ENCODE assay signal across 27 cellular contexts in the genomic region with DNA sequence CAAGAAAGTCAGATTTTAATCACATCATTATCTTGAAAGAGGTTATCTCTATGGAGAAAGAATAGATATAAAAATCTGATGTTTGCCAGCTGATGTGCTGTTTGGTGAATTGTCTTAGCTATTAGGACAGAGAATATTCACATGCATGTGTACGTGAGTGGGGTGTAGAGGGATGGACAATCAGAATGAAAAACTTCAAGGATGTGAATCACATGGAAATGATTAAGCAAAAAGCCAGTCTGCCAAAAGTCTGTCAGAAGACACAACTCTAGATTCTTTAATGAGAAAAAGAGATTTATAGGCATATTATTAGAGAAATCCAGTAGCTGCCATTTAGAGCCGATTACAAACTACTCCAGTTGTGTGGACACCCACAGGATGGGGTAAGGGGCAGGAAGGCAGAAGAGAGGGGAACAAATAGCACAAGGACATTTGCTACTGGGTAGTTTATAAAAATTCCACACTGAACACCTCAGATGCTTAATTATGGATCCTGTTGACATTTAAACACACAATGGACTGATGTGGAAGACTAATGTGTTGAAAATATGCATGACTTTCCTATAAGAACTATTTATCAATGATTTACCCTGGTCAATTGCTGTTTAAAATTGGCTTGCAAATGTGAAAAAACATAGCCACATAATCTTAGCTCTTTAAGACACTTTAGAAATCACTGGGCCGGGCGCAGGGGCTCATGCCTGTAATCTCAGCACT.
DNase-seq lines count a peak whose midpoint lies in the region; FAIRE-seq and TF ChIP-seq lines count a peak whose summit lies in the region.
"Had no signal": no experiment of that assay in that cellular context is flagged by ENCODE, and none has a peak within 500 bp of the region (broad histone marks: within the 10 kb centered on the region; RNA-seq: fewer than 3 reads in every experiment).

No MANE protein-coding gene starts in this region.

- TF ChIP-seq EP300 in esophagus muscularis mucosa (IDR thresholded peaks at IDR 0.05) = no peak

- no peak overlapping the region for H2AFZ ChIP-seq in osteoblast (ENCODE audit: low read length)

- in situ Hi-C loops in Caki2 (cut with HindIII; ENCODE audit: low pct_unique_long_range_greater_than_20kb, low sequenced_read_pairs) = no loop called here

- H3K9me3 ChIP-seq in esophagus muscularis mucosa = no peaks in the 10 kb centered on the region
- no peaks in the 10 kb centered on the region for H3K9me3 ChIP-seq in osteoblast (ENCODE audit: low read depth, low read length)
- H3K9me3 ChIP-seq: mucosa of descending colon, upper lobe of right lung had no signal

- H3K36me3 Mint-ChIP-seq in activated naive CD4-positive, alpha-beta T cell treated with anti-CD3 and anti-CD28 coated beads, Interleukin-2, amount 10 ng/mL, durations not matched to agents 7 days and 5 days = no peaks in the 10 kb centered on the region
- H3K36me3 Mint-ChIP-seq: activated naive CD8-positive, alpha-beta T cell treated with anti-CD3 and anti-CD28 coated beads, Interleukin-2, amount 10 ng/mL, durations not matched to agents 7 days and 5 days; brain; CD8-positive, alpha-beta memory T cell had no signal

- no peaks in the 10 kb centered on the region for H3K79me2 ChIP-seq in osteoblast (ENCODE audit: insufficient read depth, low read length)

- H3K27ac Mint-ChIP-seq in activated naive CD4-positive, alpha-beta T cell treated with anti-CD3 and anti-CD28 coated beads, Interleukin-2, amount 10 ng/mL, durations not matched to agents 7 days and 5 days = no peak overlapping the region
- H3K27ac Mint-ChIP-seq: activated naive CD8-positive, alpha-beta T cell treated with anti-CD3 and anti-CD28 coated beads, Interleukin-2, amount 10 ng/mL, durations not matched to agents 7 days and 5 days; activated T-helper 2 cell treated with anti-CD3 and anti-CD28 coated beads, Interferon-gamma antibody, Interleukin-2, Interleukin-4, amounts not matched to agents 10 μg/mL and 5 μg/mL and 100 μg/mL, durations not matched to agents 14 hours and 24 hours and 36 hours; CD8-positive, alpha-beta memory T cell had no signal

- H3K27ac ChIP-seq in esophagus muscularis mucosa (replicated peaks in 1 of 4) (no peak overlapping the region), osteoblast (ENCODE audit: low read depth, low read length) (peak overlapping the region; percentile 68)
- H3K27ac ChIP-seq: sigmoid colon, upper lobe of right lung, VCaP had no signal

- H3K4me2 ChIP-seq in osteoblast (ENCODE audit: insufficient read depth, low read length) = peak overlapping the region; percentile 37

- TF ChIP-seq POLR2A in esophagus muscularis mucosa (IDR thresholded peaks at IDR 0.05; ENCODE audit: low read depth) = no peak

- no peak for TF ChIP-seq CTCF in esophagus muscularis mucosa (IDR thresholded peaks at IDR 0.05)
- no peak for TF ChIP-seq CTCF in osteoblast (IDR thresholded peaks at IDR 0.05; ENCODE audit: extremely low read depth, low read depth, low read length)

- DNase-seq in Caki2 (ENCODE audit: low read depth) (peak; percentile 57), RCC 7860 (ENCODE audit: low spot score) (peak; percentile 66), esophagus muscularis mucosa (ENCODE audit: extremely low spot score) (peak; percentile 21), osteoblast (ENCODE audit: insufficient read length, low spot score, missing footprints) (peak; percentile 4), T-helper 2 cell (no peak), HT-29 (ENCODE audit: low spot score) (no peak)
- no peak for DNase-seq in activated naive CD4-positive, alpha-beta T cell treated with anti-CD3 and anti-CD28 coated beads, Interleukin-2, amount 10 ng/mL, durations not matched to agents 7 days and 5 days
- DNase-seq: activated CD4-positive, alpha-beta T cell treated with anti-CD3 and anti-CD28 coated beads, Interleukin-2, amount 50 U/mL, for 1 hour; activated naive CD8-positive, alpha-beta T cell treated with anti-CD3 and anti-CD28 coated beads, Interleukin-2, amount 10 ng/mL, durations not matched to agents 7 days and 5 days; CD8-positive, alpha-beta memory T cell; DMS53; effector CD8-positive, alpha-beta T cell; Karpas-422; mucosa of descending colon; NCI-H1694 treated with DMSO at 0.1 percent for 48 hours; NCI-H2171 treated with DMSO at 0.1 percent for 48 hours; NCI-H774; PC-3; posterior cingulate gyrus; sigmoid colon; substantia nigra; upper lobe of right lung had no signal

- 64% methylated on average over 4 of the region's 4 CpGs for WGBS in esophagus muscularis mucosa

- no peaks in the 10 kb centered on the region for H4K20me1 ChIP-seq in osteoblast (ENCODE audit: insufficient read depth, low read length)

- H3K9me3 Mint-ChIP-seq in activated naive CD4-positive, alpha-beta T cell treated with anti-CD3 and anti-CD28 coated beads, Interleukin-2, amount 10 ng/mL, durations not matched to agents 7 days and 5 days = no peaks in the 10 kb centered on the region
- H3K9me3 Mint-ChIP-seq: activated naive CD8-positive, alpha-beta T cell treated with anti-CD3 and anti-CD28 coated beads, Interleukin-2, amount 10 ng/mL, durations not matched to agents 7 days and 5 days; neural crest cell had no signal

- H3K4me1 ChIP-seq in esophagus muscularis mucosa (no peaks in the 10 kb centered on the region), osteoblast (ENCODE audit: insufficient read depth, low read length) (peaks cover 15% of the 10 kb centered on the region)
- H3K4me1 ChIP-seq: sigmoid colon, upper lobe of right lung had no signal

- intact Hi-C loops in esophagus muscularis mucosa (cut with DNase I) = no loop called here

- peak; percentile 92 for FAIRE-seq in RCC 7860 (lab: Jason Lieb, UNC)
- FAIRE-seq: GM19239 had no signal

- CTCF ChIA-PET in activated naive CD4-positive, alpha-beta T cell treated with anti-CD3 and anti-CD28 coated beads, Interleukin-2, amount 10 ng/mL, durations not matched to agents 7 days and 5 days (lab: Charles Lee) = no interaction called here

- H3K4me3 ChIP-seq in esophagus muscularis mucosa = no peak overlapping the region
- no peak overlapping the region for H3K4me3 ChIP-seq in osteoblast (ENCODE audit: insufficient read depth, low read length)
- H3K4me3 ChIP-seq: mucosa of descending colon, sigmoid colon, upper lobe of right lung had no signal

- H3K4me3 Mint-ChIP-seq in activated naive CD4-positive, alpha-beta T cell treated with anti-CD3 and anti-CD28 coated beads, Interleukin-2, amount 10 ng/mL, durations not matched to agents 7 days and 5 days = no peak overlapping the region
- H3K4me3 Mint-ChIP-seq: activated naive CD8-positive, alpha-beta T cell treated with anti-CD3 and anti-CD28 coated beads, Interleukin-2, amount 10 ng/mL, durations not matched to agents 7 days and 5 days; brain; CD8-positive, alpha-beta memory T cell; neural crest cell had no signal

- H3K36me3 ChIP-seq in esophagus muscularis mucosa = no peaks in the 10 kb centered on the region
- no peaks in the 10 kb centered on the region for H3K36me3 ChIP-seq in osteoblast (ENCODE audit: insufficient read depth, low read length)
- H3K36me3 ChIP-seq: sigmoid colon, upper lobe of right lung had no signal

- peaks cover 5% of the 10 kb centered on the region for H3K27me3 Mint-ChIP-seq in activated naive CD4-positive, alpha-beta T cell treated with anti-CD3 and anti-CD28 coated beads, Interleukin-2, amount 10 ng/mL, durations not matched to agents 7 days and 5 days
- H3K27me3 Mint-ChIP-seq: brain had no signal

- peaks cover 0 to 8% (median 0%) of the 10 kb centered on the region in 4 donors for H3K27me3 ChIP-seq in esophagus muscularis mucosa
- H3K27me3 ChIP-seq in osteoblast (ENCODE audit: insufficient read depth, low read length) = no peaks in the 10 kb centered on the region
- H3K27me3 ChIP-seq: sigmoid colon, upper lobe of right lung had no signal

- no peaks in the 10 kb centered on the region for H3K4me1 Mint-ChIP-seq in activated naive CD4-positive, alpha-beta T cell treated with anti-CD3 and anti-CD28 coated beads, Interleukin-2, amount 10 ng/mL, durations not matched to agents 7 days and 5 days
- H3K4me1 Mint-ChIP-seq: activated naive CD8-positive, alpha-beta T cell treated with anti-CD3 and anti-CD28 coated beads, Interleukin-2, amount 10 ng/mL, durations not matched to agents 7 days and 5 days; CD8-positive, alpha-beta memory T cell; neural crest cell had no signal

Comparison
In these comparisons a context has a peak if more than half of its experiments do, and no peak if none do; other contexts are left out.
1. DNase-seq: peak in Caki2 (single experiment), RCC 7860 (single experiment), esophagus muscularis mucosa (single experiment) and osteoblast (single experiment); none in T-helper 2 cell (0 of 5), HT-29 (single experiment) and activated naive CD4-positive, alpha-beta T cell treated with anti-CD3 and anti-CD28 coated beads, Interleukin-2, amount 10 ng/mL, durations not matched to agents 7 days and 5 days (single experiment).